In the genomic region with DNA sequence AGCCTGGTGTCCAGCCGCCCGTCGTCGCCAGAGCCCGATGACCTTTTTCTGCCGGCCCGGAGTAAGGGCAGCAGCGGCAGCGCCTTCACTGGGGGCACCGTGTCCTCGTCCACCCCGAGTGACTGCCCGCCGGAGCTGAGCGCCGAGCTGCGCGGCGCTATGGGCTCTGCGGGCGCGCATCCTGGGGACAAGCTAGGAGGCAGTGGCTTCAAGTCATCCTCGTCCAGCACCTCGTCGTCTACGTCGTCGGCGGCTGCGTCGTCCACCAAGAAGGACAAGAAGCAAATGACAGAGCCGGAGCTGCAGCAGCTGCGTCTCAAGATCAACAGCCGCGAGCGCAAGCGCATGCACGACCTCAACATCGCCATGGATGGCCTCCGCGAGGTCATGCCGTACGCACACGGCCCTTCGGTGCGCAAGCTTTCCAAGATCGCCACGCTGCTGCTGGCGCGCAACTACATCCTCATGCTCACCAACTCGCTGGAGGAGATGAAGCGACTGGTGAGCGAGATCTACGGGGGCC, we compare ENCODE assay signal across 12 cellular contexts. TPM values are rescaled to one million over a fixed set of nuclear protein-coding genes. Genes with fewer than 3 reads are reported as not detected.
A peak's percentile ranks its signal among the peaks of the same experiment; 100 is the strongest.
DNase-seq lines count a peak whose midpoint lies in the region; FAIRE-seq and TF ChIP-seq lines count a peak whose summit lies in the region.
"Had no signal": no experiment of that assay in that cellular context is flagged by ENCODE, and none has a peak within 500 bp of the region (broad histone marks: within the 10 kb centered on the region; RNA-seq: fewer than 3 reads in every experiment).

No MANE protein-coding gene starts in this region.

- H3K9ac ChIP-seq in endothelial cell of umbilical vein (replicated peaks; ENCODE audit: extremely low read depth, insufficient read depth, low read length) = no peak overlapping the region

- H3K4me2 ChIP-seq in endothelial cell of umbilical vein (ENCODE audit: insufficient read depth, low read length) = no peak overlapping the region

- intact Hi-C loops in endothelial cell of umbilical vein (cut with micrococcal nuclease) = loop anchor here (10.0 kb wide), 1 partner anchor 48 kb away; a partner anchor contains a TSS

- H3K36me3 ChIP-seq in endothelial cell of umbilical vein (ENCODE audit: control insufficient read depth in 2 of 2, extremely low read depth in 1 of 2, insufficient read depth in 2 of 2, low read length in 2 of 2) = no peaks in the 10 kb centered on the region

- H3K4me3 ChIP-seq in endothelial cell of umbilical vein (replicated peaks in 1 of 3; ENCODE audit: insufficient read depth in 1 of 3, low read depth in 1 of 3, low read length in 3 of 3) = no peak overlapping the region

- dilution Hi-C loops in endothelial cell of umbilical vein (cut with MboI; ENCODE audit: extremely low pct_ligation_motif_present, low sequenced_read_pairs) = no loop called here

- CTCF ChIA-PET in endothelial cell of umbilical vein (lab: Charles Lee) = interaction anchor here (0.9 to 1.7 kb wide), 4 partner anchors 10 to 334 kb away, joined by 3 to 5 read pairs (median 3); no protein-coding TSS in a partner anchor

- peak; percentile 71 for DNase-seq in NCI-H748 (lab: John Stamatoyannopoulos, UW; ENCODE audit: unreplicated experiment)
- no peak for DNase-seq in NCI-H748 treated with DMSO at 0.1 percent for 48 hours (lab: John Stamatoyannopoulos, UW)
- DNase-seq in RPMI8226 = peak; percentile 34
- no peak for DNase-seq in endothelial cell of umbilical vein (ENCODE audit: low read depth, low spot score)
- peak; percentile 80 for DNase-seq in retina
- DNase-seq in HCEC 1CT = no peak
- no peak for DNase-seq in activated CD4-positive, CD25-positive, alpha-beta regulatory T cell (lab: John Stamatoyannopoulos, UW)
- DNase-seq in activated CD8-positive, alpha-beta memory T cell treated with anti-CD3 and anti-CD28 coated beads for 24 hours = no peak
- DNase-seq: amniotic stem cell had no signal

- H4K20me1 ChIP-seq in endothelial cell of umbilical vein (replicated peaks; ENCODE audit: control insufficient read depth, extremely low read depth, insufficient read depth, low read length) = no peaks in the 10 kb centered on the region

- no peaks in the 10 kb centered on the region for H3K9me3 ChIP-seq in endothelial cell of umbilical vein (replicated peaks; ENCODE audit: control insufficient read depth, insufficient read depth, low read length)

- no peaks in the 10 kb centered on the region for H3K79me2 ChIP-seq in endothelial cell of umbilical vein (ENCODE audit: control insufficient read depth, insufficient read depth, low read length)

- H3K27me3 ChIP-seq in endothelial cell of umbilical vein (ENCODE audit: control insufficient read depth in 2 of 2, insufficient read depth in 2 of 2, low read length in 2 of 2) = peaks cover 93 to 100% of the 10 kb centered on the region in 2 experiments

- H3K4me1 ChIP-seq in endothelial cell of umbilical vein (ENCODE audit: control insufficient read depth, extremely low read depth, insufficient read depth, low read length) = peaks cover 3% of the 10 kb centered on the region

- TF ChIP-seq POLR2A in endothelial cell of umbilical vein (IDR thresholded peaks at IDR 0.05; ENCODE audit: low read depth, low read length) = no peak

- BruUV-seq in endothelial cell of umbilical vein (replicated peaks; lab: Mats Ljungman, UMichigan) = no TSS peak

- H3K9me1 ChIP-seq in endothelial cell of umbilical vein (replicated peaks; ENCODE audit: control insufficient read depth, extremely low read depth, insufficient read depth, low read length) = no peaks in the 10 kb centered on the region

- FAIRE-seq in endothelial cell of umbilical vein (lab: Jason Lieb, UNC) = no peak
- FAIRE-seq: keratinocyte had no signal

- H3K27ac ChIP-seq in endothelial cell of umbilical vein (ENCODE audit: insufficient read depth, low read depth, low read length) = no peak overlapping the region

- POLR2A ChIA-PET in endothelial cell of umbilical vein (lab: Charles Lee) = no interaction called here

- H2AFZ ChIP-seq in endothelial cell of umbilical vein (ENCODE audit: low read depth, low read length) = no peak overlapping the region

- no peak for TF ChIP-seq CTCF in endothelial cell of umbilical vein (IDR thresholded peaks at IDR 0.05; ENCODE audit: extremely low read depth in 1 of 2, insufficient read depth in 1 of 2, low read depth in 1 of 2, low read length in 2 of 2)

TF ChIP-seq in endothelial cell of umbilical vein, 7 proteins besides CTCF, POLR2A, EP300 and RAD21:
- TF ChIP-seq GATA2 (IDR thresholded peaks at IDR 0.05; ENCODE audit: insufficient read depth, insufficient read length, low read depth, low read length) (no peak), EZH2 (IDR thresholded peaks at IDR 0.05; ENCODE audit: borderline replicate concordance, low read depth, low read length, severe bottlenecking) (peak; percentile 100)
- TF ChIP-seq, protein P1, sequence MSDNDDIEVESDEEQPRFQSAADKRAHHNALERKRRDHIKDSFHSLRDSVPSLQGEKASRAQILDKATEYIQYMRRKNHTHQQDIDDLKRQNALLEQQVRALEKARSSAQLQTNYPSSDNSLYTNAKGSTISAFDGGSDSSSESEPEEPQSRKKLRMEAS (IDR thresholded peaks at IDR 0.05; ENCODE audit: insufficient read depth, insufficient read length) = no peak

RNA-seq across cellular contexts. Expression of a gene that starts 1.2 kb away (rescaled TPM):
- not detected in 2 replicates for total RNA-seq in endothelial cell of umbilical vein
- polyA plus RNA-seq in endothelial cell of umbilical vein = not detected in 2 replicates
- not detected in 2 replicates for polyA plus RNA-seq in endothelial cell of umbilical vein (2011; cell fraction: cytosol; rRNA removed)
- polyA plus RNA-seq in endothelial cell of umbilical vein (2011; cell fraction: nucleus; rRNA removed) = not detected in 2 replicates
- polyA plus RNA-seq in endothelial cell of umbilical vein (2012) = not detected in 2 replicates
- polyA minus RNA-seq in endothelial cell of umbilical vein = not detected in 2 replicates
- polyA minus RNA-seq in endothelial cell of umbilical vein (2011; cell fraction: cytosol; rRNA and poly(A)+ RNA removed) = not detected
- not detected in 2 replicates for polyA minus RNA-seq in endothelial cell of umbilical vein (2011; cell fraction: nucleus; rRNA and poly(A)+ RNA removed)
- total RNA-seq: A673, omental fat pad had no signal
- polyA plus RNA-seq: keratinocyte had no signal

RNA-seq across cellular contexts. Expression of a gene that starts 43.0 kb away (rescaled TPM):
- total RNA-seq in endothelial cell of umbilical vein = not detected in 2 replicates
- polyA plus RNA-seq in endothelial cell of umbilical vein = not detected in 2 replicates
- not detected in 2 replicates for polyA plus RNA-seq in endothelial cell of umbilical vein (2011; cell fraction: cytosol; rRNA removed)
- not detected in 2 replicates for polyA plus RNA-seq in endothelial cell of umbilical vein (2011; cell fraction: nucleus; rRNA removed)
- not detected in 2 replicates for polyA plus RNA-seq in endothelial cell of umbilical vein (2012)
- not detected in 2 replicates for polyA minus RNA-seq in endothelial cell of umbilical vein
- polyA minus RNA-seq in endothelial cell of umbilical vein (2011; cell fraction: cytosol; rRNA and poly(A)+ RNA removed) = not detected
- not detected in 2 replicates for polyA minus RNA-seq in endothelial cell of umbilical vein (2011; cell fraction: nucleus; rRNA and poly(A)+ RNA removed)
- total RNA-seq: A673, omental fat pad had no signal
- polyA plus RNA-seq: keratinocyte had no signal

Comparison
In these comparisons a context has a peak if more than half of its experiments do, and no peak if none do; other contexts are left out.
1. DNase-seq: peak in NCI-H748 (single experiment), RPMI8226 (single experiment) and retina (single experiment); none in NCI-H748 treated with DMSO at 0.1 percent for 48 hours (single experiment), endothelial cell of umbilical vein (single experiment), HCEC 1CT (single experiment), activated CD4-positive, CD25-positive, alpha-beta regulatory T cell (0 of 4) and activated CD8-positive, alpha-beta memory T cell treated with anti-CD3 and anti-CD28 coated beads for 24 hours (single experiment).